In genomic region chr3:69444980-69445379, GRCh38 we compare ENCODE assay signal across 1 cellular context.
TF ChIP-seq lines count a peak whose summit lies in the region.

No MANE protein-coding gene starts in this region.

TF ChIP-seq in IMR-90, 13 proteins besides CTCF, POLR2A, EP300 and RAD21 (continued from another document):
- TF ChIP-seq, protein P1, sequence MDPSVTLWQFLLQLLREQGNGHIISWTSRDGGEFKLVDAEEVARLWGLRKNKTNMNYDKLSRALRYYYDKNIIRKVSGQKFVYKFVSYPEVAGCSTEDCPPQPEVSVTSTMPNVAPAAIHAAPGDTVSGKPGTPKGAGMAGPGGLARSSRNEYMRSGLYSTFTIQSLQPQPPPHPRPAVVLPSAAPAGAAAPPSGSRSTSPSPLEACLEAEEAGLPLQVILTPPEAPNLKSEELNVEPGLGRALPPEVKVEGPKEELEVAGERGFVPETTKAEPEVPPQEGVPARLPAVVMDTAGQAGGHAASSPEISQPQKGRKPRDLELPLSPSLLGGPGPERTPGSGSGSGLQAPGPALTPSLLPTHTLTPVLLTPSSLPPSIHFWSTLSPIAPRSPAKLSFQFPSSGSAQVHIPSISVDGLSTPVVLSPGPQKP (IDR thresholded peaks at IDR 0.05; ENCODE audit: borderline replicate concordance, low read depth, low read length), result no peak
- TF ChIP-seq MXI1 (IDR thresholded peaks at IDR 0.05; ENCODE audit: borderline replicate concordance, low read depth, low read length) (no peak), SMC3 (IDR thresholded peaks at IDR 0.05; ENCODE audit: low read depth, low read length) (no peak), MAZ (IDR thresholded peaks at IDR 0.05; ENCODE audit: borderline replicate concordance, low read depth, low read length) (no peak)
- TF ChIP-seq, protein P2, sequence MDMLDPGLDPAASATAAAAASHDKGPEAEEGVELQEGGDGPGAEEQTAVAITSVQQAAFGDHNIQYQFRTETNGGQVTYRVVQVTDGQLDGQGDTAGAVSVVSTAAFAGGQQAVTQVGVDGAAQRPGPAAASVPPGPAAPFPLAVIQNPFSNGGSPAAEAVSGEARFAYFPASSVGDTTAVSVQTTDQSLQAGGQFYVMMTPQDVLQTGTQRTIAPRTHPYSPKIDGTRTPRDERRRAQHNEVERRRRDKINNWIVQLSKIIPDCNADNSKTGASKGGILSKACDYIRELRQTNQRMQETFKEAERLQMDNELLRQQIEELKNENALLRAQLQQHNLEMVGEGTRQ (IDR thresholded peaks at IDR 0.05; ENCODE audit: low read depth, low read length), result no peak
